ENCODE assay signal across 8 cellular contexts in genomic region chr9:106860731-106861584, GRCh38. TPM values are rescaled to one million over a fixed set of nuclear protein-coding genes. Genes with fewer than 3 reads are reported as not detected.
DNase-seq lines count a peak whose midpoint lies in the region; ATAC-seq, FAIRE-seq and TF ChIP-seq lines count a peak whose summit lies in the region.

No MANE protein-coding gene starts in this region.

- no peak for TF ChIP-seq EP300 in HepG2 (IDR thresholded peaks at IDR 0.05; ENCODE audit: low read depth in 2 of 2, low read length in 2 of 2)
- no peak for TF ChIP-seq EP300 in HepG2 (CRISPR knock-in tag; IDR thresholded peaks at IDR 0.05; ENCODE audit: borderline replicate concordance)

- FAIRE-seq in HepG2 (lab: Jason Lieb, UNC), result no peak

- H2AFZ ChIP-seq in HepG2 (ENCODE audit: low read length), result no peak overlapping the region

- H3K4me1 Mint-ChIP-seq in CD8-positive, alpha-beta memory T cell, result peaks cover 4 to 10% (median 9%) of the 10 kb centered on the region in 3 donors

- H3K27ac ChIP-seq in liver (ENCODE audit: low read depth in 1 of 2, low read length in 2 of 2), result peak overlapping the region; percentile 22 to 73
- no peak overlapping the region for H3K27ac ChIP-seq in HepG2 (ENCODE audit: extremely low read length, insufficient read depth, low read length)
- peak overlapping the region; percentile 49 for H3K27ac ChIP-seq in brain microvascular endothelial cell
- H3K27ac ChIP-seq in subcutaneous abdominal adipose tissue (ENCODE audit: low read depth, low read length), result peak overlapping the region; percentile 84
- no peak overlapping the region for H3K27ac ChIP-seq in CD8-positive, alpha-beta memory T cell (ENCODE audit: low read depth, low read length)

- H3K79me2 ChIP-seq in HepG2 (ENCODE audit: insufficient read depth, low read length), result no peaks in the 10 kb centered on the region

- TF ChIP-seq RAD21 in liver (IDR thresholded peaks at IDR 0.05) (peak in 1 of 2 donors; percentile 17), HepG2 (CRISPR knock-in tag; IDR thresholded peaks at IDR 0.05) (no peak)

- no peak overlapping the region for H3K4me2 ChIP-seq in HepG2 (ENCODE audit: low read depth, low read length)

- H3K9me3 Mint-ChIP-seq in CD8-positive, alpha-beta memory T cell, result peaks cover 10 to 37% (median 16%) of the 10 kb centered on the region in 5 donors

- H3K4me3 Mint-ChIP-seq in CD8-positive, alpha-beta memory T cell, result peak overlapping the region in 2 of 7 donors; percentile 28 to 29

- no peak overlapping the region for H3K27ac Mint-ChIP-seq in CD8-positive, alpha-beta memory T cell

- no peaks in the 10 kb centered on the region for H4K20me1 ChIP-seq in HepG2 (ENCODE audit: insufficient read depth, low read length)

- in situ Hi-C loops in HepG2 (cut with HindIII; ENCODE audit: extremely low pct_ligation_motif_present, low pct_unique_long_range_greater_than_20kb) (no loop called here), brain microvascular endothelial cell (cut with HindIII; ENCODE audit: low pct_ligation_motif_present, low sequenced_read_pairs) (no loop called here)

- H3K4me3 ChIP-seq in liver (ENCODE audit: low read depth in 1 of 3, low read length in 3 of 3), result peak overlapping the region; percentile 34 to 66 (median 50)
- H3K4me3 ChIP-seq in HepG2 (replicated peaks in 1 of 3; ENCODE audit: insufficient read depth in 1 of 3, low read depth in 2 of 3, low read length in 3 of 3), result no peak overlapping the region
- H3K4me3 ChIP-seq in brain microvascular endothelial cell (ENCODE audit: low read depth, low read length), result peak overlapping the region; percentile 87
- peak overlapping the region; percentile 88 for H3K4me3 ChIP-seq in kidney epithelial cell (ENCODE audit: low read depth, low read length)
- peak overlapping the region; percentile 80 to 96 (median 90) for H3K4me3 ChIP-seq in subcutaneous abdominal adipose tissue (ENCODE audit: low read depth in 1 of 5, low read length in 5 of 5)
- no peak overlapping the region for H3K4me3 ChIP-seq in CD8-positive, alpha-beta memory T cell (ENCODE audit: low read length)

- ATAC-seq in HepG2 (no peak), GM21737 (IDR thresholded peaks at IDR 0.05; ENCODE audit: unreplicated experiment) (no peak), HG03139 (IDR thresholded peaks at IDR 0.05; ENCODE audit: unreplicated experiment) (no peak)

- H3K36me3 ChIP-seq in liver (ENCODE audit: control insufficient read depth in 4 of 4, insufficient read depth in 3 of 4, low read depth in 1 of 4, low read length in 3 of 4) (no peaks in the 10 kb centered on the region), HepG2 (replicated peaks in 1 of 2; ENCODE audit: control insufficient read depth in 1 of 2, insufficient read depth in 2 of 2, low read length in 2 of 2) (no peaks in the 10 kb centered on the region), brain microvascular endothelial cell (replicated peaks) (no peaks in the 10 kb centered on the region), kidney epithelial cell (ENCODE audit: control insufficient read depth, insufficient read depth, low read length) (no peaks in the 10 kb centered on the region), subcutaneous abdominal adipose tissue (ENCODE audit: control insufficient read depth in 5 of 5, insufficient read depth in 5 of 5, low read length in 5 of 5) (no peaks in the 10 kb centered on the region)
- H3K36me3 ChIP-seq in CD8-positive, alpha-beta memory T cell (ENCODE audit: insufficient read depth, low read length), result no peaks in the 10 kb centered on the region

- H3K4me1 ChIP-seq in liver (ENCODE audit: control insufficient read depth in 4 of 4, insufficient read depth in 4 of 4, low read length in 3 of 4), result peaks cover 8 to 48% (median 33%) of the 10 kb centered on the region in 4 donors
- H3K4me1 ChIP-seq in HepG2 (ENCODE audit: insufficient read depth, low read length), result no peaks in the 10 kb centered on the region
- peaks cover 2 to 54% (median 44%) of the 10 kb centered on the region in 5 donors for H3K4me1 ChIP-seq in subcutaneous abdominal adipose tissue (ENCODE audit: control insufficient read depth in 5 of 5, insufficient read depth in 5 of 5, low read length in 5 of 5)
- peaks cover 5% of the 10 kb centered on the region for H3K4me1 ChIP-seq in CD8-positive, alpha-beta memory T cell (ENCODE audit: insufficient read depth, low read length)

- H3K27me3 Mint-ChIP-seq in CD8-positive, alpha-beta memory T cell, result peaks cover 37 to 67% of the 10 kb centered on the region in 2 donors

- TF ChIP-seq CTCF in liver (IDR thresholded peaks at IDR 0.05; ENCODE audit: low read depth, low read length, missing input control) (no peak), HepG2 (CRISPR knock-in tag; IDR thresholded peaks at IDR 0.05) (no peak), brain microvascular endothelial cell (IDR thresholded peaks at IDR 0.05; ENCODE audit: low read depth, low read length, missing control alignments) (no peak), kidney epithelial cell (IDR thresholded peaks at IDR 0.05; ENCODE audit: insufficient read depth, low read length, poor library complexity, severe bottlenecking) (no peak)

- no peaks in the 10 kb centered on the region for H3K36me3 Mint-ChIP-seq in CD8-positive, alpha-beta memory T cell

- TF ChIP-seq POLR2A in HepG2 (IDR thresholded peaks at IDR 0.05; ENCODE audit: insufficient read depth in 1 of 2, low read depth in 2 of 2, low read length in 2 of 2), result no peak

- no peaks in the 10 kb centered on the region for H3K9me3 ChIP-seq in liver (ENCODE audit: control insufficient read depth in 4 of 4, low read length in 3 of 4)
- H3K9me3 ChIP-seq in HepG2 (ENCODE audit: low read length), result no peaks in the 10 kb centered on the region
- H3K9me3 ChIP-seq in subcutaneous abdominal adipose tissue (ENCODE audit: control insufficient read depth in 5 of 5, low read length in 5 of 5), result no peaks in the 10 kb centered on the region
- H3K9me3 ChIP-seq in CD8-positive, alpha-beta memory T cell (ENCODE audit: low read length), result no peaks in the 10 kb centered on the region

- no TSS peak for BruUV-seq in HepG2 (replicated peaks; lab: Mats Ljungman, UMichigan)

- WGBS in liver, result 5% methylated on average over 50 of the region's 50 CpGs
- whole genome bisulfite sequencing in HepG2 (ENCODE audit: low lambda C conversion rate), result 74% methylated on average over 40 of the region's 50 CpGs

- CTCF ChIA-PET in HepG2 (lab: Yijun Ruan, JAX; ENCODE audit: low intra/inter-chr PET ratio, low total read pairs), result no interaction called here
- CTCF ChIA-PET in CD8-positive, alpha-beta memory T cell (lab: Charles Lee), result no interaction called here

- DNase-seq in HepG2 (ENCODE audit: low spot score) (no peak), brain microvascular endothelial cell (peak; percentile 20), kidney epithelial cell (ENCODE audit: low read depth) (no peak)
- no peak for DNase-seq in CD8-positive, alpha-beta memory T cell

- peaks cover 0 to 18% (median 9%) of the 10 kb centered on the region in 4 donors for H3K27me3 ChIP-seq in liver (ENCODE audit: control insufficient read depth in 4 of 4, insufficient read depth in 4 of 4, low read length in 3 of 4)
- peaks cover 0 to 37% of the 10 kb centered on the region in 2 experiments; a peak in 3 of 5 replicates for H3K27me3 ChIP-seq in HepG2 (ENCODE audit: control insufficient read depth in 1 of 2, insufficient read depth in 2 of 2, low read length in 2 of 2)
- no peaks in the 10 kb centered on the region for H3K27me3 ChIP-seq in brain microvascular endothelial cell (replicated peaks)
- H3K27me3 ChIP-seq in kidney epithelial cell (ENCODE audit: control insufficient read depth, insufficient read depth, low read length), result no peaks in the 10 kb centered on the region
- peaks cover 0 to 3% (median 0%) of the 10 kb centered on the region in 5 donors for H3K27me3 ChIP-seq in subcutaneous abdominal adipose tissue (ENCODE audit: control insufficient read depth in 5 of 5, insufficient read depth in 4 of 5, low read length in 5 of 5)
- H3K27me3 ChIP-seq in CD8-positive, alpha-beta memory T cell (ENCODE audit: insufficient read depth, low read length, poor library complexity, severe bottlenecking), result no peaks in the 10 kb centered on the region

- POLR2A ChIA-PET in HepG2 (lab: Yijun Ruan, JAX), result no interaction called here
- POLR2A ChIA-PET in CD8-positive, alpha-beta memory T cell (lab: Charles Lee), result no interaction called here

- intact Hi-C loops in HepG2 (cut with micrococcal nuclease; ENCODE audit: unreplicated experiment), result no loop called here

- H3K9ac ChIP-seq in liver (ENCODE audit: low read depth in 1 of 2, low read length in 2 of 2) (peak overlapping the region in 1 of 2 donors; percentile 33), HepG2 (ENCODE audit: insufficient read depth, low read depth, low read length) (no peak overlapping the region), subcutaneous abdominal adipose tissue (ENCODE audit: low read length in 5 of 5) (peak overlapping the region; percentile 1 to 86 (median 73))

TF ChIP-seq in liver, 16 proteins besides CTCF, POLR2A, EP300 and RAD21 (continues in another document):
- no peak for TF ChIP-seq HNF4A (conservative IDR thresholded peaks at IDR 0.05)

RNA-seq across cellular contexts. Expression of gene ZNF462, which starts 2.0 kb away (rescaled TPM):
- total RNA-seq in liver, result 1 to 10 TPM; 2.0 to 2.1 TPM
- under 1 TPM; 0.35 to 0.78 TPM for polyA plus RNA-seq in liver
- not detected in 2 replicates for total RNA-seq in HepG2 (2016; rRNA removed; fragmentation: Illumina TruSeq; extraction: Trizol)
- not detected in 2 replicates for total RNA-seq in HepG2 (2016; cell fraction: cytosol; rRNA removed; fragmentation: Illumina TruSeq; extraction: Trizol; ENCODE audit: low read depth)
- not detected in 2 replicates for total RNA-seq in HepG2 (2016; cell fraction: insoluble cytoplasmic fraction; rRNA removed; fragmentation: Illumina TruSeq; extraction: Trizol)
- total RNA-seq in HepG2 (2016; cell fraction: membrane; rRNA removed; fragmentation: Illumina TruSeq; extraction: Trizol), result not detected in 2 replicates
- not detected in 2 replicates for total RNA-seq in HepG2 (2016; cell fraction: nucleus; rRNA removed; fragmentation: Illumina TruSeq; extraction: Trizol)
- not detected in 2 replicates for polyA plus RNA-seq in HepG2 (2011; rRNA removed)
- not detected in 2 replicates for polyA plus RNA-seq in HepG2 (2011; cell fraction: cytosol; rRNA removed)
- 0.02 TPM in 1 of 2 replicates, not detected in the other for polyA plus RNA-seq in HepG2 (2011; cell fraction: nucleus; rRNA removed)
- polyA plus RNA-seq in HepG2 (2012), result not detected in 2 replicates
- not detected in 2 replicates for polyA plus RNA-seq in HepG2 (2016; cell fraction: cytosol; fragmentation: Illumina TruSeq; extraction: Trizol; ENCODE audit: low read depth)
- polyA plus RNA-seq in HepG2 (2016; cell fraction: insoluble cytoplasmic fraction; fragmentation: Illumina TruSeq; extraction: Trizol; ENCODE audit: low read depth), result not detected in 2 replicates
- not detected in 2 replicates for polyA plus RNA-seq in HepG2 (2016; cell fraction: membrane; fragmentation: Illumina TruSeq; extraction: Trizol; ENCODE audit: low read depth)
- not detected in 2 replicates for polyA plus RNA-seq in HepG2 (2016; cell fraction: nucleus; fragmentation: Illumina TruSeq; extraction: Trizol; ENCODE audit: insufficient read depth, low read depth)
- polyA minus RNA-seq in HepG2 (2011; rRNA and poly(A)+ RNA removed; ENCODE audit: low replicate concordance), result 5.4 TPM in 1 of 2 replicates, not detected in the other
- polyA minus RNA-seq in HepG2 (2011; cell fraction: cytosol; rRNA and poly(A)+ RNA removed), result not detected in 2 replicates
- polyA minus RNA-seq in HepG2 (2011; cell fraction: nucleus; rRNA and poly(A)+ RNA removed), result not detected in 2 replicates
- total RNA-seq in kidney epithelial cell, result 26.2 and 32.1 TPM in 2 replicates
- under 1 TPM; 0.13 to 0.18 TPM for total RNA-seq in CD8-positive, alpha-beta memory T cell
- polyA plus RNA-seq in CD8-positive, alpha-beta memory T cell, result not detected

Comparison
In these comparisons a context has a peak if more than half of its experiments do, and no peak if none do; other contexts are left out.
1. H3K27ac ChIP-seq: peak in liver (2 of 2), brain microvascular endothelial cell (single experiment) and subcutaneous abdominal adipose tissue (single experiment); none in HepG2 (single experiment) and CD8-positive, alpha-beta memory T cell (single experiment).
2. H3K4me3 ChIP-seq: peak in liver (3 of 3), brain microvascular endothelial cell (single experiment), kidney epithelial cell (single experiment) and subcutaneous abdominal adipose tissue (5 of 5); none in HepG2 (0 of 3) and CD8-positive, alpha-beta memory T cell (single experiment).